In genomic region chr20:58648502-58648825, GRCh38 we compare ENCODE assay signal across 8 cellular contexts. TPM values are rescaled to one million over a fixed set of nuclear protein-coding genes. Genes with fewer than 3 reads are reported as not detected.
DNase-seq lines count a peak whose midpoint lies in the region; ATAC-seq and TF ChIP-seq lines count a peak whose summit lies in the region.
"Not testable (repeated sequence)": the region's sequence is repeated elsewhere in the genome, so short reads cannot be mapped to it uniquely, and the experiment has no call there.

No MANE protein-coding gene starts in this region.

- not testable (repeated sequence) for DNase-seq in CD8-positive, alpha-beta T cell; activated CD4-positive, alpha-beta T cell treated with anti-CD3 and anti-CD28 coated beads, Interleukin-2, amount 10 ng/mL, durations not matched to agents 24 days and 14 days; activated T-helper 2 cell treated with anti-CD3 and anti-CD28 coated beads, Interferon-gamma antibody, Interleukin-2, Interleukin-4, amounts not matched to agents 10 μg/mL and 5 μg/mL and 100 μg/mL, durations not matched to agents 14 hours and 24 hours and 36 hours (ENCODE audit: low spot score); effector memory CD8-positive, alpha-beta T cell; neural progenitor cell (ENCODE audit: low spot score)
- DNase-seq in RWPE2 (ENCODE audit: low spot score) (peak; percentile 29), mesothelial cell of epicardium (ENCODE audit: low spot score in 2 of 2, unreplicated experiment in 2 of 2) (peak in 1 of 2 experiments; percentile 7), ureter (ENCODE audit: low spot score) (peak; percentile 1)

- not testable (repeated sequence) for H3K4me1 ChIP-seq in CD8-positive, alpha-beta T cell (ENCODE audit: insufficient read depth, low read length); neural progenitor cell
- H3K4me1 ChIP-seq in RWPE2 (ENCODE audit: insufficient read depth, poor library complexity, severe bottlenecking), result peaks cover 22% of the 10 kb centered on the region

- H3F3A ChIP-seq in neural progenitor cell (ENCODE audit: low read depth), result peaks cover 25% of the 10 kb centered on the region

- peaks cover 24% of the 10 kb centered on the region for H3K79me2 ChIP-seq in neural progenitor cell (ENCODE audit: low read depth)

- H3K4me2 ChIP-seq in neural progenitor cell, result not testable (repeated sequence)

- H3K9me3 ChIP-seq in CD8-positive, alpha-beta T cell (ENCODE audit: low read length); RWPE2 (ENCODE audit: severe bottlenecking); neural progenitor cell (ENCODE audit: low read depth): not testable (repeated sequence)

- TF ChIP-seq CTCF in CD8-positive, alpha-beta T cell (IDR thresholded peaks at IDR 0.05); RWPE2 (IDR thresholded peaks at IDR 0.05; ENCODE audit: poor library complexity, severe bottlenecking); mesothelial cell of epicardium (IDR thresholded peaks at IDR 0.05; ENCODE audit: unreplicated experiment); neural progenitor cell (IDR thresholded peaks at IDR 0.05): not testable (repeated sequence)

- POLR2A ChIA-PET in CD8-positive, alpha-beta T cell (lab: Charles Lee), result interaction anchor here (0.7 to 0.9 kb wide), 2 partner anchors 12 to 260 kb away, joined by 3 read pairs; partner anchors contain the start of gene VAPB

- not testable (repeated sequence) for H3K9ac ChIP-seq in neural progenitor cell

- not testable (repeated sequence) for H2AFZ ChIP-seq in neural progenitor cell (replicated peaks)

- H4K20me1 ChIP-seq in neural progenitor cell (ENCODE audit: low read depth), result peaks cover 10% of the 10 kb centered on the region

- not testable (repeated sequence) for H3K4me3 ChIP-seq in CD8-positive, alpha-beta T cell (ENCODE audit: low read depth, low read length); RWPE2 (ENCODE audit: severe bottlenecking); neural progenitor cell

- H3K4me3 Mint-ChIP-seq in CD8-positive, alpha-beta T cell, result peak overlapping the region; percentile 80
- peak overlapping the region; percentile 80 for H3K4me3 Mint-ChIP-seq in activated CD4-positive, alpha-beta T cell treated with anti-CD3 and anti-CD28 coated beads, Interleukin-2, amount 10 ng/mL, durations not matched to agents 24 days and 14 days
- peak overlapping the region; percentile 79 for H3K4me3 Mint-ChIP-seq in activated T-helper 2 cell treated with anti-CD3 and anti-CD28 coated beads, Interferon-gamma antibody, Interleukin-2, Interleukin-4, amounts not matched to agents 10 μg/mL and 5 μg/mL and 100 μg/mL, durations not matched to agents 14 hours and 24 hours and 36 hours (ENCODE audit: low read depth)
- peak overlapping the region; percentile 79 to 81 for H3K4me3 Mint-ChIP-seq in effector memory CD8-positive, alpha-beta T cell
- H3K4me3 Mint-ChIP-seq in mesothelial cell of epicardium (peak overlapping the region; percentile 65), neural progenitor cell (peak overlapping the region; percentile 71)

- H3K27ac ChIP-seq in CD8-positive, alpha-beta T cell (ENCODE audit: low read depth, low read length); RWPE2 (ENCODE audit: poor library complexity, severe bottlenecking); neural progenitor cell: not testable (repeated sequence)

- H3K27me3 ChIP-seq in CD8-positive, alpha-beta T cell (ENCODE audit: insufficient read depth, low read length); RWPE2 (ENCODE audit: insufficient read depth, poor library complexity, severe bottlenecking): not testable (repeated sequence)
- peaks cover 15% of the 10 kb centered on the region for H3K27me3 ChIP-seq in neural progenitor cell

- not testable (repeated sequence) for ATAC-seq in CD8-positive, alpha-beta T cell; RWPE2 (ENCODE audit: low read depth); effector memory CD8-positive, alpha-beta T cell (replicated peaks)

- intact Hi-C loops in CD8-positive, alpha-beta T cell (cut with DNase I, micrococcal nuclease), result loop anchor here in 1 of 2 experiments (5.0 kb wide), 1 partner anchor 849 kb away; no protein-coding TSS in a partner anchor
- intact Hi-C loops in activated CD4-positive, alpha-beta T cell treated with anti-CD3 and anti-CD28 coated beads, Interleukin-2, amount 10 ng/mL, durations not matched to agents 24 days and 14 days (cut with micrococcal nuclease); activated T-helper 2 cell treated with anti-CD3 and anti-CD28 coated beads, Interferon-gamma antibody, Interleukin-2, Interleukin-4, amounts not matched to agents 10 μg/mL and 5 μg/mL and 100 μg/mL, durations not matched to agents 14 hours and 24 hours and 36 hours (cut with micrococcal nuclease): not testable (repeated sequence)

- peaks cover 23% of the 10 kb centered on the region for H3K36me3 Mint-ChIP-seq in CD8-positive, alpha-beta T cell
- H3K36me3 Mint-ChIP-seq in activated CD4-positive, alpha-beta T cell treated with anti-CD3 and anti-CD28 coated beads, Interleukin-2, amount 10 ng/mL, durations not matched to agents 24 days and 14 days (ENCODE audit: low read depth), result peaks cover 16% of the 10 kb centered on the region
- H3K36me3 Mint-ChIP-seq in activated T-helper 2 cell treated with anti-CD3 and anti-CD28 coated beads, Interferon-gamma antibody, Interleukin-2, Interleukin-4, amounts not matched to agents 10 μg/mL and 5 μg/mL and 100 μg/mL, durations not matched to agents 14 hours and 24 hours and 36 hours (ENCODE audit: low read depth), result peaks cover 23% of the 10 kb centered on the region
- H3K36me3 Mint-ChIP-seq in effector memory CD8-positive, alpha-beta T cell (ENCODE audit: insufficient read depth), result peaks cover 27% of the 10 kb centered on the region
- H3K36me3 Mint-ChIP-seq in mesothelial cell of epicardium, neural progenitor cell: not testable (repeated sequence)

- not testable (repeated sequence) for H3K27me3 Mint-ChIP-seq in CD8-positive, alpha-beta T cell (ENCODE audit: low read depth); activated CD4-positive, alpha-beta T cell treated with anti-CD3 and anti-CD28 coated beads, Interleukin-2, amount 10 ng/mL, durations not matched to agents 24 days and 14 days; activated T-helper 2 cell treated with anti-CD3 and anti-CD28 coated beads, Interferon-gamma antibody, Interleukin-2, Interleukin-4, amounts not matched to agents 10 μg/mL and 5 μg/mL and 100 μg/mL, durations not matched to agents 14 hours and 24 hours and 36 hours (ENCODE audit: low read depth); effector memory CD8-positive, alpha-beta T cell; mesothelial cell of epicardium (ENCODE audit: low read depth); neural progenitor cell (ENCODE audit: insufficient read depth, low read depth)

- H3K36me3 ChIP-seq in CD8-positive, alpha-beta T cell (ENCODE audit: insufficient read depth, low read length); RWPE2 (ENCODE audit: low read depth); neural progenitor cell: not testable (repeated sequence)

- H3K9me3 Mint-ChIP-seq in CD8-positive, alpha-beta T cell; activated CD4-positive, alpha-beta T cell treated with anti-CD3 and anti-CD28 coated beads, Interleukin-2, amount 10 ng/mL, durations not matched to agents 24 days and 14 days; activated T-helper 2 cell treated with anti-CD3 and anti-CD28 coated beads, Interferon-gamma antibody, Interleukin-2, Interleukin-4, amounts not matched to agents 10 μg/mL and 5 μg/mL and 100 μg/mL, durations not matched to agents 14 hours and 24 hours and 36 hours; effector memory CD8-positive, alpha-beta T cell; mesothelial cell of epicardium; neural progenitor cell: not testable (repeated sequence)

- peaks cover 13% of the 10 kb centered on the region for H3K4me1 Mint-ChIP-seq in CD8-positive, alpha-beta T cell (ENCODE audit: low read depth)
- peaks cover 13% of the 10 kb centered on the region for H3K4me1 Mint-ChIP-seq in activated CD4-positive, alpha-beta T cell treated with anti-CD3 and anti-CD28 coated beads, Interleukin-2, amount 10 ng/mL, durations not matched to agents 24 days and 14 days
- peaks cover 15% of the 10 kb centered on the region for H3K4me1 Mint-ChIP-seq in activated T-helper 2 cell treated with anti-CD3 and anti-CD28 coated beads, Interferon-gamma antibody, Interleukin-2, Interleukin-4, amounts not matched to agents 10 μg/mL and 5 μg/mL and 100 μg/mL, durations not matched to agents 14 hours and 24 hours and 36 hours (ENCODE audit: low read depth)
- peaks cover 22 to 28% of the 10 kb centered on the region in 2 donors for H3K4me1 Mint-ChIP-seq in effector memory CD8-positive, alpha-beta T cell (ENCODE audit: low read depth in 2 of 2)
- peaks cover 18% of the 10 kb centered on the region for H3K4me1 Mint-ChIP-seq in mesothelial cell of epicardium
- H3K4me1 Mint-ChIP-seq in neural progenitor cell, result not testable (repeated sequence)

- H3K27ac Mint-ChIP-seq in CD8-positive, alpha-beta T cell; activated CD4-positive, alpha-beta T cell treated with anti-CD3 and anti-CD28 coated beads, Interleukin-2, amount 10 ng/mL, durations not matched to agents 24 days and 14 days; mesothelial cell of epicardium; neural progenitor cell: not testable (repeated sequence)
- H3K27ac Mint-ChIP-seq in activated T-helper 2 cell treated with anti-CD3 and anti-CD28 coated beads, Interferon-gamma antibody, Interleukin-2, Interleukin-4, amounts not matched to agents 10 μg/mL and 5 μg/mL and 100 μg/mL, durations not matched to agents 14 hours and 24 hours and 36 hours, result peak overlapping the region; percentile 77
- peak overlapping the region; percentile 76 to 79 for H3K27ac Mint-ChIP-seq in effector memory CD8-positive, alpha-beta T cell

- CTCF ChIA-PET in CD8-positive, alpha-beta T cell (lab: Charles Lee), result interaction anchor here (1.1 to 1.6 kb wide), 4 partner anchors 9 to 848 kb away, joined by 3 to 5 read pairs (median 4); no protein-coding TSS in a partner anchor

RNA-seq across cellular contexts. Expression of gene STX16, which starts 2.6 kb away (rescaled TPM):
- 100 to 1,000 TPM; 161 to 177 TPM for total RNA-seq in CD8-positive, alpha-beta T cell
- total RNA-seq in activated CD4-positive, alpha-beta T cell treated with anti-CD3 and anti-CD28 coated beads, Interleukin-2, amount 10 ng/mL, durations not matched to agents 24 days and 14 days, result 106 and 110 TPM in 2 replicates
- total RNA-seq in activated T-helper 2 cell treated with anti-CD3 and anti-CD28 coated beads, Interferon-gamma antibody, Interleukin-2, Interleukin-4, amounts not matched to agents 10 μg/mL and 5 μg/mL and 100 μg/mL, durations not matched to agents 14 hours and 24 hours and 36 hours, result 101 and 103 TPM in 2 replicates
- total RNA-seq in mesothelial cell of epicardium (85.9 to 87.5 TPM (median 86.1 TPM) in 3 replicates), neural progenitor cell (ENCODE audit: low replicate concordance) (41.2 and 46.6 TPM in 2 replicates), ureter (84.4 TPM)

RNA-seq across cellular contexts. Expression of gene NPEPL1, which starts 44.1 kb away (rescaled TPM):
- total RNA-seq in CD8-positive, alpha-beta T cell, result 10 to 100 TPM; 46.9 to 58.3 TPM
- total RNA-seq in activated CD4-positive, alpha-beta T cell treated with anti-CD3 and anti-CD28 coated beads, Interleukin-2, amount 10 ng/mL, durations not matched to agents 24 days and 14 days, result 22.3 and 23.1 TPM in 2 replicates
- 27.5 and 29.4 TPM in 2 replicates for total RNA-seq in activated T-helper 2 cell treated with anti-CD3 and anti-CD28 coated beads, Interferon-gamma antibody, Interleukin-2, Interleukin-4, amounts not matched to agents 10 μg/mL and 5 μg/mL and 100 μg/mL, durations not matched to agents 14 hours and 24 hours and 36 hours
- total RNA-seq in mesothelial cell of epicardium (65.8 to 71.5 TPM (median 69.6 TPM) in 3 replicates), neural progenitor cell (ENCODE audit: low replicate concordance) (10.9 and 29.4 TPM in 2 replicates), ureter (50.4 TPM)
